Comparison of ENCODE assay signal across 8 cellular contexts in the genomic region with DNA sequence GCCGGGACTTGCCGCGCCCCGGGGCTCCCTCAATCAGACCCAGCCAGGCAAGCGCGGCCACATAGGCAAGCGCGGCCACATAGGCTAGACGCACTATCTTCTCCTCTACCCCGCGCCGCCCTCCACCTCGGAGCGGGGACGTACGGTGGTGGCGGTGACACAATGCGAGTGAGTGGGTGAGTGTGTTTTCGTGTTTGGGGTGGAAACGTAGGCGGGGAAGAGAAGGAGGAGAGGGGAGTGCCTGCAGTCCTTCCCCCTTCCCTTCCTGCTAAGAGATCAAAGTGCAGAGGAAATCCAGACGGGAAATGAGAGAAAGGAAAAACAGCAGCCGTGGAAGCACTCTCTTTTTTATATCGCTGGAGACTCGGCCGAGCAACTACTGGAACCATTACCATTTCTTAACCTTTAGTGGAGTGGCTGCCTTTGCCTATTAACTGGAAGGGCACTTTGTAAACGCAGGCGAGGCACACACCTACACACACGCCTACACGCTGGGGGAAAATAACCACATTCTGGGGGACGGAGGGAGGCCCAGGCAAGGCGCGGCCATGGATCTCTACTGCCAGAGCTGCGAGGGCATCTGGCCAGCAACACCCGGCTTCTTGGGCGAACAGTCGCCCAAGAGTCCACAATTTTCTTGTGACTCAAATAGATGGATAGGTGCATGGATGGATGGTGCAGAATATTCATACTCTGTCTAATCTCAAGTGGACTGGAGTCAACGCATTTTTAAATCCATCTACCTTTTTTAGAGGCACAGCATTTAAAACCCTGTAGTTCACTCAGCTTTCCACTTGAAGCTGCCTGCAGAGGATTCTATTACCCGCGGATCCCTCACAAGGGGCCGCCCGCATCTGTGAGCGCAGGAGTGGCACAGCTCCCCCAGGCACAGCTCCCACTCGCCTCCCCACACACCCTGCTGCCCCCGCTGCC. TPM values are rescaled to one million over a fixed set of nuclear protein-coding genes. Genes with fewer than 3 reads are reported as not detected.
DNase-seq lines count a peak whose midpoint lies in the region; ATAC-seq and TF ChIP-seq lines count a peak whose summit lies in the region.

No MANE protein-coding gene starts in this region.

- peak overlapping the region; percentile 84 for H3K27ac ChIP-seq in colonic mucosa
- H3K27ac ChIP-seq in layer of hippocampus (ENCODE audit: low read depth, low read length) = peak overlapping the region; percentile 88
- H3K27ac ChIP-seq in substantia nigra (ENCODE audit: low read depth, low read length, poor library complexity, severe bottlenecking) = peak overlapping the region; percentile 97

- intact Hi-C loops in colonic mucosa (cut with DNase I) = loop anchor here (5.0 kb wide), 1 partner anchor 660 kb away; a partner anchor contains a TSS

- peaks cover 24 to 36% of the 10 kb centered on the region in 2 donors for H3K27me3 Mint-ChIP-seq in natural killer cell treated with Interleukin-12 subunit alpha and Interleukin-12 subunit beta and Interleukin-15 and Interleukin-18, amount 100 ng/mL, for 72 hours
- H3K27me3 Mint-ChIP-seq in stimulated activated memory B cell treated with anti-CD40 and anti-IgM and Interleukin-4, amounts not matched to agents 10 μg/mL and 1 μg/mL and 100 μg/mL, for 72 hours = peaks cover 49% of the 10 kb centered on the region

- peaks cover 6% of the 10 kb centered on the region for H3K36me3 Mint-ChIP-seq in natural killer cell treated with Interleukin-12 subunit alpha and Interleukin-12 subunit beta and Interleukin-15 and Interleukin-18, amount 100 ng/mL, for 72 hours
- no peaks in the 10 kb centered on the region for H3K36me3 Mint-ChIP-seq in stimulated activated memory B cell treated with anti-CD40 and anti-IgM and Interleukin-4, amounts not matched to agents 10 μg/mL and 1 μg/mL and 100 μg/mL, for 72 hours

- no peaks in the 10 kb centered on the region for H3K36me3 ChIP-seq in colonic mucosa

- H3K4me1 ChIP-seq in colonic mucosa = no peaks in the 10 kb centered on the region

- no peaks in the 10 kb centered on the region for H3K9me3 ChIP-seq in colonic mucosa

- peak overlapping the region; percentile 51 to 68 for H3K9ac ChIP-seq in colonic mucosa (ENCODE audit: low read depth in 2 of 2, low read length in 2 of 2)

- H3K4me1 Mint-ChIP-seq in natural killer cell treated with Interleukin-12 subunit alpha and Interleukin-12 subunit beta and Interleukin-15 and Interleukin-18, amount 100 ng/mL, for 72 hours (ENCODE audit: low read depth in 2 of 2) = no peaks in the 10 kb centered on the region
- H3K4me1 Mint-ChIP-seq in stimulated activated memory B cell treated with anti-CD40 and anti-IgM and Interleukin-4, amounts not matched to agents 10 μg/mL and 1 μg/mL and 100 μg/mL, for 72 hours = peaks cover 7% of the 10 kb centered on the region

- H3K27ac Mint-ChIP-seq in natural killer cell treated with Interleukin-12 subunit alpha and Interleukin-12 subunit beta and Interleukin-15 and Interleukin-18, amount 100 ng/mL, for 72 hours = no peak overlapping the region
- no peak overlapping the region for H3K27ac Mint-ChIP-seq in stimulated activated memory B cell treated with anti-CD40 and anti-IgM and Interleukin-4, amounts not matched to agents 10 μg/mL and 1 μg/mL and 100 μg/mL, for 72 hours

- no peak for TF ChIP-seq CTCF in colonic mucosa (IDR thresholded peaks at IDR 0.05)

- no peaks in the 10 kb centered on the region for H3K9me3 Mint-ChIP-seq in natural killer cell treated with Interleukin-12 subunit alpha and Interleukin-12 subunit beta and Interleukin-15 and Interleukin-18, amount 100 ng/mL, for 72 hours
- H3K9me3 Mint-ChIP-seq in stimulated activated memory B cell treated with anti-CD40 and anti-IgM and Interleukin-4, amounts not matched to agents 10 μg/mL and 1 μg/mL and 100 μg/mL, for 72 hours = no peaks in the 10 kb centered on the region

- DNase-seq in NCI-H69 (lab: John Stamatoyannopoulos, UW) = peak; percentile 95
- DNase-seq in colonic mucosa = peak; percentile 79
- peak in 44 of 49 donors; percentile 3 to 69 (median 34) for DNase-seq in substantia nigra (lab: John Stamatoyannopoulos, UW)
- DNase-seq in natural killer cell treated with Interleukin-12 subunit alpha and Interleukin-12 subunit beta and Interleukin-15 and Interleukin-18, amount 100 ng/mL, for 72 hours (ENCODE audit: low spot score) = no peak
- no peak for DNase-seq in central memory CD4-positive, alpha-beta T cell

- no peak overlapping the region for H3K4me3 Mint-ChIP-seq in natural killer cell treated with Interleukin-12 subunit alpha and Interleukin-12 subunit beta and Interleukin-15 and Interleukin-18, amount 100 ng/mL, for 72 hours
- H3K4me3 Mint-ChIP-seq in stimulated activated memory B cell treated with anti-CD40 and anti-IgM and Interleukin-4, amounts not matched to agents 10 μg/mL and 1 μg/mL and 100 μg/mL, for 72 hours = no peak overlapping the region

- ATAC-seq in GM18907 (IDR thresholded peaks at IDR 0.05; ENCODE audit: unreplicated experiment) = peak; percentile 49
- ATAC-seq in natural killer cell treated with Interleukin-12 subunit alpha and Interleukin-12 subunit beta and Interleukin-15 and Interleukin-18, amount 100 ng/mL, for 72 hours = no peak
- ATAC-seq in stimulated activated memory B cell treated with anti-CD40 and anti-IgM and Interleukin-4, amounts not matched to agents 10 μg/mL and 1 μg/mL and 100 μg/mL, for 72 hours = no peak

- H3K4me3 ChIP-seq in colonic mucosa = peak overlapping the region; percentile 58

- H3K27me3 ChIP-seq in colonic mucosa = no peaks in the 10 kb centered on the region
- H3K27me3 ChIP-seq in layer of hippocampus (ENCODE audit: control insufficient read depth, insufficient read depth, low read length) = peaks cover 2% of the 10 kb centered on the region

RNA-seq across cellular contexts. Expression of a gene that starts 2.1 kb away (rescaled TPM):
- 10 to 100 TPM; 23.6 to 27.5 TPM for total RNA-seq in colonic mucosa
- total RNA-seq in natural killer cell treated with Interleukin-12 subunit alpha and Interleukin-12 subunit beta and Interleukin-15 and Interleukin-18, amount 100 ng/mL, for 72 hours = not detected

Comparison
In these comparisons a context has a peak if more than half of its experiments do, and no peak if none do; other contexts are left out.
1. DNase-seq: peak in NCI-H69 (single experiment), colonic mucosa (single experiment) and substantia nigra (44 of 49); none in natural killer cell treated with Interleukin-12 subunit alpha and Interleukin-12 subunit beta and Interleukin-15 and Interleukin-18, amount 100 ng/mL, for 72 hours (single experiment) and central memory CD4-positive, alpha-beta T cell (single experiment).
2. RNA of a gene that starts 2.1 kb away (total RNA-seq): 23.6 to 27.5 TPM in colonic mucosa; not detected in natural killer cell treated with Interleukin-12 subunit alpha and Interleukin-12 subunit beta and Interleukin-15 and Interleukin-18, amount 100 ng/mL, for 72 hours; every median in the first group is over 10 times any median in the second.
3. Peak in every context shown above with its lines, with median percentiles within 50 percentile points of each other: H3K27ac ChIP-seq.